11 cellular contexts compared by ENCODE assay signal in genomic region chr7:131111792-131112191, GRCh38.
A peak's percentile ranks its signal among the peaks of the same experiment; 100 is the strongest.
DNase-seq lines count a peak whose midpoint lies in the region; ATAC-seq and TF ChIP-seq lines count a peak whose summit lies in the region.
"Had no signal": no experiment of that assay in that cellular context is flagged by ENCODE, and none has a peak within 500 bp of the region (broad histone marks: within the 10 kb centered on the region; RNA-seq: fewer than 3 reads in every experiment).

No MANE protein-coding gene starts in this region.

- H3K27ac Mint-ChIP-seq in naive thymus-derived CD8-positive, alpha-beta T cell, result peak overlapping the region in 6 of 10 donors; percentile 42 to 80 (median 73)

- H3K36me3 ChIP-seq in mammary epithelial cell (ENCODE audit: insufficient read depth, low read length), result no peaks in the 10 kb centered on the region
- H3K36me3 ChIP-seq: WERI-Rb-1 had no signal

- peak overlapping the region; percentile 40 for H3K27ac ChIP-seq in right cardiac atrium (ENCODE audit: low read length)
- peak overlapping the region; percentile 82 for H3K27ac ChIP-seq in mammary epithelial cell (ENCODE audit: insufficient read depth, low read depth, low read length)
- H3K27ac ChIP-seq: WERI-Rb-1 had no signal

- intact Hi-C loops in right cardiac atrium (cut with DNase I), result loop anchor here in 2 of 4 donors (10.0 kb wide), 2 partner anchors 73 to 113 kb away; no protein-coding TSS in a partner anchor
- intact Hi-C loops in left cardiac atrium (cut with DNase I), result loop anchor here (5.0 to 10.0 kb wide), 3 partner anchors 73 to 193 kb away; no protein-coding TSS in a partner anchor
- intact Hi-C loops in mammary epithelial cell (cut with micrococcal nuclease), result no loop called here

- peaks cover 1 to 6% (median 3%) of the 10 kb centered on the region in 3 donors for H3K36me3 Mint-ChIP-seq in naive thymus-derived CD8-positive, alpha-beta T cell

- H3K27me3 ChIP-seq in right cardiac atrium (ENCODE audit: control insufficient read depth, insufficient read depth) (no peaks in the 10 kb centered on the region), mammary epithelial cell (ENCODE audit: insufficient read depth, low read length) (no peaks in the 10 kb centered on the region)

- peaks cover 0 to 2% (median 0%) of the 10 kb centered on the region in 9 donors for H3K9me3 Mint-ChIP-seq in naive thymus-derived CD8-positive, alpha-beta T cell
- H3K9me3 Mint-ChIP-seq: neural crest cell had no signal

- POLR2A ChIA-PET in naive thymus-derived CD8-positive, alpha-beta T cell (lab: Charles Lee), result interaction anchor here (1.6 kb wide), 1 partner anchor 10 kb away, joined by 6 read pairs; no protein-coding TSS in a partner anchor

- no peaks in the 10 kb centered on the region for H4K20me1 ChIP-seq in mammary epithelial cell (ENCODE audit: insufficient read depth, low read length)

- H3K9ac ChIP-seq in mammary epithelial cell (ENCODE audit: insufficient read depth, low read length), result no peak overlapping the region

- H3K4me1 Mint-ChIP-seq in naive thymus-derived CD8-positive, alpha-beta T cell, result peaks cover 23 to 48% (median 41%) of the 10 kb centered on the region in 4 donors

- no peaks in the 10 kb centered on the region for H3K4me1 ChIP-seq in right cardiac atrium (ENCODE audit: control insufficient read depth, insufficient read depth, low read length)
- H3K4me1 ChIP-seq in mammary epithelial cell (ENCODE audit: insufficient read depth, low read length), result peaks cover 30% of the 10 kb centered on the region

- DNase-seq in right cardiac atrium (no peak), left cardiac atrium (no peak), mammary epithelial cell (no peak), HK-2 (ENCODE audit: unreplicated experiment) (no peak), SIG-M5 treated with dmso at 0.1 percent for 504 hours (lab: John Stamatoyannopoulos, UW; ENCODE audit: unreplicated experiment) (no peak), DMS79 treated with DMSO at 0.1 percent for 48 hours (lab: John Stamatoyannopoulos, UW) (no peak)
- DNase-seq in naive thymus-derived CD8-positive, alpha-beta T cell, result no peak
- DNase-seq in central memory CD4-positive, alpha-beta T cell, result no peak
- DNase-seq: NCI-H2029 treated with DMSO at 0.1 percent for 48 hours had no signal

- dilution Hi-C loops in mammary epithelial cell (cut with HindIII; ENCODE audit: low sequenced_read_pairs), result no loop called here

- H2AFZ ChIP-seq in mammary epithelial cell (ENCODE audit: low read depth, low read length), result no peak overlapping the region

- no TSS peak for BruUV-seq in mammary epithelial cell (replicated peaks; lab: Mats Ljungman, UMichigan)

- CTCF ChIA-PET in mammary epithelial cell (lab: Charles Lee; ENCODE audit: low non-redundant PET), result no interaction called here

- H3K4me3 ChIP-seq in right cardiac atrium (ENCODE audit: low read length) (no peak overlapping the region), mammary epithelial cell (replicated peaks in 1 of 3; ENCODE audit: insufficient read depth in 1 of 3, low read depth in 2 of 3, low read length in 3 of 3) (no peak overlapping the region)

- 73% methylated on average over 3 of the region's 3 CpGs for WGBS in right cardiac atrium
- WGBS in mammary epithelial cell (ENCODE audit: low coverage, missing lambda C conversion rate), result 92% methylated on average over 3 of the region's 3 CpGs

- in situ Hi-C loops in mammary epithelial cell (cut with MboI; ENCODE audit: low sequenced_read_pairs in 2 of 2), result loop anchor here in 1 of 2 donors (25.0 kb wide), 1 partner anchor 176 kb away; no protein-coding TSS in a partner anchor

- peaks cover 37% of the 10 kb centered on the region for H3K79me2 ChIP-seq in mammary epithelial cell (ENCODE audit: insufficient read depth, low read length)

- H3K4me3 Mint-ChIP-seq in naive thymus-derived CD8-positive, alpha-beta T cell, result peak overlapping the region in 2 of 10 donors; percentile 33 to 41

- H3K9me3 ChIP-seq in right cardiac atrium (ENCODE audit: control insufficient read depth, low read length) (no peaks in the 10 kb centered on the region), mammary epithelial cell (replicated peaks; ENCODE audit: insufficient read depth, low read length) (no peaks in the 10 kb centered on the region)

- no peak for TF ChIP-seq CTCF in mammary epithelial cell (conservative IDR thresholded peaks at IDR 0.05 in 1 of 2, IDR thresholded peaks at IDR 0.05 in 1 of 2; ENCODE audit: extremely low read depth in 1 of 2, insufficient read depth in 1 of 2, low read depth in 1 of 2, low read length in 2 of 2)

- ATAC-seq in right cardiac atrium (no peak), left cardiac atrium (no peak)
- no peak for ATAC-seq in naive thymus-derived CD8-positive, alpha-beta T cell

- H3K4me2 ChIP-seq in mammary epithelial cell (ENCODE audit: insufficient read depth, low read depth, low read length), result peak overlapping the region; percentile 89

- peaks cover 0 to 4% (median 0%) of the 10 kb centered on the region in 5 donors for H3K27me3 Mint-ChIP-seq in naive thymus-derived CD8-positive, alpha-beta T cell
